Comparison of ENCODE assay signal across 8 cellular contexts in the genomic region with DNA sequence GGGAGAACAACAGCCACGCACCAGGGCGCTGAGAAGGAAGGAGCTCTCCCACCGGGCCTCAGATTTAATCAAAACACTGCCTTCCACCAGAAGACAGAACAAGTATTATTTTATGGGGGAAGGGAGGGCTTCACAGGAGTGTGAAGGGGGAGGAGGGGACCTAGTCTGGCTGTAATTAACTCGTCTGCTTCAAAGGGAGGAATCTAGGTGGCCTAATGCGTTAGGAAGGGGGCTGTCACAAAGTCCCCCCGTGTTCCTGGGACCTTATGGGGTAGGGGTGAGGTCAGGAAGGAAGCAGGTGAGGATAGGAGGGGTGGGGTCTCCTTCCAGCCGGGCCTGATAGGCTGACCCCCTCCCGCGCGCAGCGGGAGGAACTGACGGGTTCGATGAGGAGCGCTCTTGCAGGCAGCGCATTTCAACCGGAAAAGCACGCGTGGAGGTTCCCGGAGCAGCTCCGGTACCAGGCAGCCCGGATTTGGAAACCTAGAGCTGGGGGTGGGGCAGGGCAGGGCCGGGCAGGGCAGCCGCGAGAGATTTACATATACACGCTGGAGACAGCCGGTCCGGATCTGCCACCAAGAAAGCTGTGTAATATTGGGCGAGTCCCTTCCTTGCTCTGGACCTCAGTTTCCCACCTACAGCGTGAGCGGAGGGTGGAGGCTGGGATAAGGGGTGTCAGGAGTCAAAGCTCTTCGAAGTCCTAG. TPM values are rescaled to one million over a fixed set of nuclear protein-coding genes. Genes with fewer than 3 reads are reported as not detected.
DNase-seq lines count a peak whose midpoint lies in the region; ATAC-seq and TF ChIP-seq lines count a peak whose summit lies in the region.

No MANE protein-coding gene starts in this region.

- H3K27me3 Mint-ChIP-seq in central memory CD8-positive, alpha-beta T cell = peaks cover 25% of the 10 kb centered on the region
- H3K27me3 Mint-ChIP-seq in stimulated activated memory B cell treated with anti-CD40 and anti-IgM and Interleukin-4, amounts not matched to agents 10 μg/mL and 1 μg/mL and 100 μg/mL, for 72 hours = peaks cover 50% of the 10 kb centered on the region

- H3K9me3 ChIP-seq in SJSA1 (replicated peaks) (no peaks in the 10 kb centered on the region), liver (ENCODE audit: control insufficient read depth in 4 of 4, low read length in 3 of 4) (no peaks in the 10 kb centered on the region)

- H3K27ac ChIP-seq in SJSA1 = peak overlapping the region; percentile 55
- H3K27ac ChIP-seq in liver (ENCODE audit: low read depth in 1 of 2, low read length in 2 of 2) = peak overlapping the region; percentile 90 to 92

- H3K4me1 ChIP-seq in SJSA1 (replicated peaks) (peaks cover 48% of the 10 kb centered on the region), liver (ENCODE audit: control insufficient read depth in 4 of 4, insufficient read depth in 4 of 4, low read length in 3 of 4) (peaks cover 13 to 53% (median 44%) of the 10 kb centered on the region in 4 donors)

- H3K4me1 Mint-ChIP-seq in central memory CD8-positive, alpha-beta T cell = peaks cover 24% of the 10 kb centered on the region
- H3K4me1 Mint-ChIP-seq in stimulated activated memory B cell treated with anti-CD40 and anti-IgM and Interleukin-4, amounts not matched to agents 10 μg/mL and 1 μg/mL and 100 μg/mL, for 72 hours = peaks cover 33% of the 10 kb centered on the region

- H3K36me3 Mint-ChIP-seq in central memory CD8-positive, alpha-beta T cell (ENCODE audit: insufficient read depth) = peaks cover 9% of the 10 kb centered on the region
- H3K36me3 Mint-ChIP-seq in stimulated activated memory B cell treated with anti-CD40 and anti-IgM and Interleukin-4, amounts not matched to agents 10 μg/mL and 1 μg/mL and 100 μg/mL, for 72 hours = peaks cover 7% of the 10 kb centered on the region

- H3K9me3 Mint-ChIP-seq in central memory CD8-positive, alpha-beta T cell = no peaks in the 10 kb centered on the region
- no peaks in the 10 kb centered on the region for H3K9me3 Mint-ChIP-seq in stimulated activated memory B cell treated with anti-CD40 and anti-IgM and Interleukin-4, amounts not matched to agents 10 μg/mL and 1 μg/mL and 100 μg/mL, for 72 hours

- H3K27me3 ChIP-seq in SJSA1 (replicated peaks) = no peaks in the 10 kb centered on the region
- H3K27me3 ChIP-seq in liver (ENCODE audit: control insufficient read depth in 4 of 4, insufficient read depth in 4 of 4, low read length in 3 of 4) = no peaks in the 10 kb centered on the region

- TF ChIP-seq RAD21 in liver (IDR thresholded peaks at IDR 0.05) = peak in 1 of 2 donors; percentile 38

- H3K27ac Mint-ChIP-seq in central memory CD8-positive, alpha-beta T cell (ENCODE audit: low read depth) = peak overlapping the region; percentile 26
- H3K27ac Mint-ChIP-seq in stimulated activated memory B cell treated with anti-CD40 and anti-IgM and Interleukin-4, amounts not matched to agents 10 μg/mL and 1 μg/mL and 100 μg/mL, for 72 hours = peak overlapping the region; percentile 75

- no peak for TF ChIP-seq CTCF in GM12865 (IDR thresholded peaks at IDR 0.05; ENCODE audit: insufficient read depth, low read depth, low read length, missing control alignments)
- no peak for TF ChIP-seq CTCF in liver (IDR thresholded peaks at IDR 0.05; ENCODE audit: low read depth, low read length, missing input control)

- peaks cover 45% of the 10 kb centered on the region for H3K36me3 ChIP-seq in SJSA1
- no peaks in the 10 kb centered on the region for H3K36me3 ChIP-seq in liver (ENCODE audit: control insufficient read depth in 4 of 4, insufficient read depth in 3 of 4, low read depth in 1 of 4, low read length in 3 of 4)

- WGBS in liver = 3% methylated on average over 31 of the region's 31 CpGs

- peak; percentile 54 for DNase-seq in GM12865 (ENCODE audit: low read depth)
- DNase-seq in SJSA1 (ENCODE audit: low read depth in 1 of 2, low spot score in 2 of 2) = no peak
- no peak for DNase-seq in central memory CD8-positive, alpha-beta T cell (ENCODE audit: low spot score in 2 of 2)
- no peak for DNase-seq in NK-92 treated with Interleukin-12 subunit alpha and Interleukin-12 subunit beta, amount 100 ng/mL, for 24 hours (lab: John Stamatoyannopoulos, UW)
- no peak for DNase-seq in kidney glomerular epithelial cell (lab: John Stamatoyannopoulos, UW)

- H3K4me3 ChIP-seq in GM12865 (ENCODE audit: low read depth, low read length) (peak overlapping the region; percentile 52), SJSA1 (peak overlapping the region; percentile 96), liver (ENCODE audit: low read depth in 1 of 3, low read length in 3 of 3) (peak overlapping the region; percentile 91 to 97 (median 92))

- peak overlapping the region; percentile 75 to 89 for H3K9ac ChIP-seq in liver (ENCODE audit: low read depth in 1 of 2, low read length in 2 of 2)

- peak overlapping the region; percentile 85 for H3K4me3 Mint-ChIP-seq in central memory CD8-positive, alpha-beta T cell
- peak overlapping the region; percentile 92 for H3K4me3 Mint-ChIP-seq in stimulated activated memory B cell treated with anti-CD40 and anti-IgM and Interleukin-4, amounts not matched to agents 10 μg/mL and 1 μg/mL and 100 μg/mL, for 72 hours

- no peak for ATAC-seq in central memory CD8-positive, alpha-beta T cell (replicated peaks; ENCODE audit: extremely low read depth, poor library complexity, severe bottlenecking)
- no peak for ATAC-seq in stimulated activated memory B cell treated with anti-CD40 and anti-IgM and Interleukin-4, amounts not matched to agents 10 μg/mL and 1 μg/mL and 100 μg/mL, for 72 hours
- no peak for ATAC-seq in HG03571 (IDR thresholded peaks at IDR 0.05; ENCODE audit: unreplicated experiment)

TF ChIP-seq in liver, 16 proteins besides CTCF, POLR2A, EP300 and RAD21:
- TF ChIP-seq JUND (IDR thresholded peaks at IDR 0.05) (no peak), FOXA2 (IDR thresholded peaks at IDR 0.05) (no peak), FOXA1 (IDR thresholded peaks at IDR 0.05) (no peak), TAF1 (conservative IDR thresholded peaks at IDR 0.05) (peak; percentile 65), GABPA (IDR thresholded peaks at IDR 0.05 in 1 of 2, conservative IDR thresholded peaks at IDR 0.05 in 1 of 2) (no peak), SP1 (IDR thresholded peaks at IDR 0.05) (peak; percentile 25), HNF4A (conservative IDR thresholded peaks at IDR 0.05) (no peak), EGR1 (IDR thresholded peaks at IDR 0.05; ENCODE audit: low read depth in 2 of 2) (no peak), YY1 (IDR thresholded peaks at IDR 0.05) (peak; percentile 15), RXRA (IDR thresholded peaks at IDR 0.05) (peak in 1 of 2 donors; percentile 44), HNF4G (IDR thresholded peaks at IDR 0.05) (no peak)
- TF ChIP-seq, protein P1, sequence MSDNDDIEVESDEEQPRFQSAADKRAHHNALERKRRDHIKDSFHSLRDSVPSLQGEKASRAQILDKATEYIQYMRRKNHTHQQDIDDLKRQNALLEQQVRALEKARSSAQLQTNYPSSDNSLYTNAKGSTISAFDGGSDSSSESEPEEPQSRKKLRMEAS (IDR thresholded peaks at IDR 0.05) = no peak
- TF ChIP-seq, protein P2, sequence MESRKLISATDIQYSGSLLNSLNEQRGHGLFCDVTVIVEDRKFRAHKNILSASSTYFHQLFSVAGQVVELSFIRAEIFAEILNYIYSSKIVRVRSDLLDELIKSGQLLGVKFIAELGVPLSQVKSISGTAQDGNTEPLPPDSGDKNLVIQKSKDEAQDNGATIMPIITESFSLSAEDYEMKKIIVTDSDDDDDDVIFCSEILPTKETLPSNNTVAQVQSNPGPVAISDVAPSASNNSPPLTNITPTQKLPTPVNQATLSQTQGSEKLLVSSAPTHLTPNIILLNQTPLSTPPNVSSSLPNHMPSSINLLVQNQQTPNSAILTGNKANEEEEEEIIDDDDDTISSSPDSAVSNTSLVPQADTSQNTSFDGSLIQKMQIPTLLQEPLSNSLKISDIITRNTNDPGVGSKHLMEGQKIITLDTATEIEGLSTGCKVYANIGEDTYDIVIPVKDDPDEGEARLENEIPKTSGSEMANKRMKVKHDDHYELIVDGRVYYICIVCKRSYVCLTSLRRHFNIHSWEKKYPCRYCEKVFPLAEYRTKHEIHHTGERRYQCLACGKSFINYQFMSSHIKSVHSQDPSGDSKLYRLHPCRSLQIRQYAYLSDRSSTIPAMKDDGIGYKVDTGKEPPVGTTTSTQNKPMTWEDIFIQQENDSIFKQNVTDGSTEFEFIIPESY (IDR thresholded peaks at IDR 0.05) = no peak
- TF ChIP-seq, protein P3, sequence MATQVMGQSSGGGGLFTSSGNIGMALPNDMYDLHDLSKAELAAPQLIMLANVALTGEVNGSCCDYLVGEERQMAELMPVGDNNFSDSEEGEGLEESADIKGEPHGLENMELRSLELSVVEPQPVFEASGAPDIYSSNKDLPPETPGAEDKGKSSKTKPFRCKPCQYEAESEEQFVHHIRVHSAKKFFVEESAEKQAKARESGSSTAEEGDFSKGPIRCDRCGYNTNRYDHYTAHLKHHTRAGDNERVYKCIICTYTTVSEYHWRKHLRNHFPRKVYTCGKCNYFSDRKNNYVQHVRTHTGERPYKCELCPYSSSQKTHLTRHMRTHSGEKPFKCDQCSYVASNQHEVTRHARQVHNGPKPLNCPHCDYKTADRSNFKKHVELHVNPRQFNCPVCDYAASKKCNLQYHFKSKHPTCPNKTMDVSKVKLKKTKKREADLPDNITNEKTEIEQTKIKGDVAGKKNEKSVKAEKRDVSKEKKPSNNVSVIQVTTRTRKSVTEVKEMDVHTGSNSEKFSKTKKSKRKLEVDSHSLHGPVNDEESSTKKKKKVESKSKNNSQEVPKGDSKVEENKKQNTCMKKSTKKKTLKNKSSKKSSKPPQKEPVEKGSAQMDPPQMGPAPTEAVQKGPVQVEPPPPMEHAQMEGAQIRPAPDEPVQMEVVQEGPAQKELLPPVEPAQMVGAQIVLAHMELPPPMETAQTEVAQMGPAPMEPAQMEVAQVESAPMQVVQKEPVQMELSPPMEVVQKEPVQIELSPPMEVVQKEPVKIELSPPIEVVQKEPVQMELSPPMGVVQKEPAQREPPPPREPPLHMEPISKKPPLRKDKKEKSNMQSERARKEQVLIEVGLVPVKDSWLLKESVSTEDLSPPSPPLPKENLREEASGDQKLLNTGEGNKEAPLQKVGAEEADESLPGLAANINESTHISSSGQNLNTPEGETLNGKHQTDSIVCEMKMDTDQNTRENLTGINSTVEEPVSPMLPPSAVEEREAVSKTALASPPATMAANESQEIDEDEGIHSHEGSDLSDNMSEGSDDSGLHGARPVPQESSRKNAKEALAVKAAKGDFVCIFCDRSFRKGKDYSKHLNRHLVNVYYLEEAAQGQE (IDR thresholded peaks at IDR 0.05) = peak; percentile 24
- TF ChIP-seq, protein P4, sequence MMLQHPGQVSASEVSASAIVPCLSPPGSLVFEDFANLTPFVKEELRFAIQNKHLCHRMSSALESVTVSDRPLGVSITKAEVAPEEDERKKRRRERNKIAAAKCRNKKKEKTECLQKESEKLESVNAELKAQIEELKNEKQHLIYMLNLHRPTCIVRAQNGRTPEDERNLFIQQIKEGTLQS (IDR thresholded peaks at IDR 0.05) = no peak

RNA-seq across cellular contexts. Expression of a gene that starts 2.0 kb away (rescaled TPM):
- 12.1 and 19.3 TPM in 2 replicates for total RNA-seq in SJSA1 (2014; rRNA removed; shearing (Covaris generic))
- total RNA-seq in liver = 10 to 100 TPM in 1 of 2 donors, 1 to 10 TPM in 1; 3.4 to 17.3 TPM
- 10 to 100 TPM in 1 of 2 donors, 1 to 10 TPM in 1; 3.6 to 10.4 TPM for polyA plus RNA-seq in liver
